Comparison of ENCODE assay signal across 18 cellular contexts in the genomic region with DNA sequence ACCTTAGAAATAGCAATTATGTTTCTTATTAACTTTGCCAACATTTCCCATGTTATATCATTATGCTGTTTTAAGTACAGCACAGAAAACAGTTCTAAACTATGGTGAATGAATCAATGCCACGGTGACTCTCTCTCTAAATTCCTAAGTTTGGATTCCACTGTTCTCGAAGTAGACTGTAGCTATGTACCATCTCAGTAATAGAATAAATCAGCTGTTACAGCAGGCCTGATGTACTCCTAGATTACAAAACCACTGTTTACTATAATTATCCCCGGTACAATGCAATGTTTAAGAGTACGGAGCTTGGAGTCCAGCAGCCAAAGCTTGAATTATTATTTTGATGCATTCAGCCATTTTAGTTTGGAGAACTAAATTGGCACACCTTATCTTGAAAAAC.
"Had no signal": no experiment of that assay in that cellular context is flagged by ENCODE, and none has a peak within 500 bp of the region (broad histone marks: within the 10 kb centered on the region; RNA-seq: fewer than 3 reads in every experiment).

No MANE protein-coding gene starts in this region.

- H3K4me1 Mint-ChIP-seq: naive thymus-derived CD8-positive, alpha-beta T cell had no signal

- H3K4me3 ChIP-seq: dorsolateral prefrontal cortex, gastrocnemius medialis, heart right ventricle, skin epidermis had no signal

- H3K9me3 ChIP-seq: gastrocnemius medialis, heart right ventricle, neutrophil had no signal

- H3K27me3 Mint-ChIP-seq: naive thymus-derived CD8-positive, alpha-beta T cell had no signal

- H3K27me3 ChIP-seq: dorsolateral prefrontal cortex, gastrocnemius medialis, heart right ventricle, neutrophil had no signal

- FAIRE-seq: islet of Langerhans had no signal

- H3K27ac Mint-ChIP-seq: naive thymus-derived CD8-positive, alpha-beta T cell had no signal

- H3K27ac ChIP-seq: dorsolateral prefrontal cortex, gastrocnemius medialis, heart right ventricle, neutrophil, skin epidermis had no signal

- H3K4me1 ChIP-seq: gastrocnemius medialis, heart right ventricle had no signal

- H3K36me3 ChIP-seq: gastrocnemius medialis, heart right ventricle, neutrophil had no signal

- H3K4me3 Mint-ChIP-seq: naive thymus-derived CD8-positive, alpha-beta T cell had no signal

- H3K9me3 Mint-ChIP-seq: naive thymus-derived CD8-positive, alpha-beta T cell had no signal

- ATAC-seq: esophagus mucosa; gastrocnemius medialis; heart right ventricle; naive thymus-derived CD8-positive, alpha-beta T cell; sciatic nerve had no signal

- H3K36me3 Mint-ChIP-seq: naive thymus-derived CD8-positive, alpha-beta T cell had no signal

- DNase-seq: cortex of kidney; dorsolateral prefrontal cortex; effector CD8-positive, alpha-beta T cell; gastrocnemius medialis; heart right ventricle; hypothalamus; kidney glomerular epithelial cell; naive thymus-derived CD8-positive, alpha-beta T cell; posterior cingulate gyrus; stimulated activated CD4-positive, alpha-beta T cell treated with anti-CD3 and anti-CD28 coated beads, Interleukin-2, amount 100 ng/mL, for 24 hours; stimulated activated CD4-positive, alpha-beta T cell treated with anti-CD3 and anti-CD28 coated beads, Interleukin-4, amount 100 ng/mL, for 4 hours; stimulated activated naive CD4-positive, alpha-beta T cell; trophoblast cell had no signal
